In the genomic region with DNA sequence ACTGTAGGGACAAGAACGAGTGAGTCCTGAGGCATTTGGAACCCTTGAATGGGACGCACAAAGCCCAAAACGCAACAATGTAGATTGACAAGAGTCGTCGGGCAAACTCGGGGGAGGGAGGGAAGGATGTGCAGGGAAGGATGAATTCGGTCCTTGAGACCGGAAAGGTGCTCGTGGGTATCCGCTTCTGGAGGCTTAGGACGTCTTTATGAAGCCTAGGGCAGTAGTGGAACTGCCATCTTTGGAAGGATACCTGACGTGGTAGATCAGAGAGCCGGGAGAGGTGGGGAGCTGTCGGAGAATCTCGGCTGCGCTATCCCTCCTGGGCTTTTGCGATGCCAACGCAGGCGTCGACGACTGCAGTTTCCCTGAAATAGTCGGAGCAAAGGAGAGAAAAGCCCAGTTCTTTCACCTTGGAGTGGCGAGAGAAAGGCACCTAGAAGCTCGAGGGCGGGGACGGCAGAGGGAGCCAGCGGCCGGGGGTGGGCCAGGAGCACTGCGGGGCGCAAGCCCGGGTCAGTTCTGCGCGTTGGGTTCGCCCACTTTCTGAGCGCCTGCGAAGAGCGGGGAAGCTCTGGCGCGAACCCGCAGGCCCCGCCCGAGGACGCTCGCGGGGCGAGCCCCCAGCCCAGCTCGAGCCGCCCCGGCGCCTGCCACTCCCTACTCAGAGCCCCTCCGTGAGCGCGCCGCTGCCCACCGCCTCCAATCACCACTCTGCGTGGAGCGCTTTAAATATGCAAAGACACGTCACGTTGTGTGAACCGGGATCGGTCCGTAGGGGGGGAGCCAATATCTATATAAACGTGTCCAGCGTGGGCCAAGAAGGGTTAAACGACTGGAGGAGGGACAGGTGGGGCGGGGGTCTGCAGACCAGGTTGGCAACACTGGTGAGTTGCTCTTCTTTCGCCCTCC, we compare ENCODE assay signal across 1 cellular context.
TF ChIP-seq lines count a peak whose summit lies in the region.

A gene with protein sequence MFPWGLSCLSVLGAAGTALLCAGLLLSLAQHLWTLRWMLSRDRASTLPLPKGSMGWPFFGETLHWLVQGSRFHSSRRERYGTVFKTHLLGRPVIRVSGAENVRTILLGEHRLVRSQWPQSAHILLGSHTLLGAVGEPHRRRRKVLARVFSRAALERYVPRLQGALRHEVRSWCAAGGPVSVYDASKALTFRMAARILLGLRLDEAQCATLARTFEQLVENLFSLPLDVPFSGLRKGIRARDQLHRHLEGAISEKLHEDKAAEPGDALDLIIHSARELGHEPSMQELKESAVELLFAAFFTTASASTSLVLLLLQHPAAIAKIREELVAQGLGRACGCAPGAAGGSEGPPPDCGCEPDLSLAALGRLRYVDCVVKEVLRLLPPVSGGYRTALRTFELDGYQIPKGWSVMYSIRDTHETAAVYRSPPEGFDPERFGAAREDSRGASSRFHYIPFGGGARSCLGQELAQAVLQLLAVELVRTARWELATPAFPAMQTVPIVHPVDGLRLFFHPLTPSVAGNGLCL (plus strand): TSS at position 824 of the 912 bp plus-strand sequence. CDS start 466 bp downstream, outside the sequence.

TF ChIP-seq in K562, 482 proteins besides CTCF, POLR2A, EP300 and RAD21:
- TF ChIP-seq SP2 (IDR thresholded peaks at IDR 0.05; ENCODE audit: extremely low read depth, low read depth, low read length, poor library complexity, severe bottlenecking) (no peak), POLR2G (IDR thresholded peaks at IDR 0.05; ENCODE audit: low read depth, low read length) (0 out of 2 replicates have a peak, but pooled peaks have one; percentile 6), BCL6 (CRISPR knock-in tag; IDR thresholded peaks at IDR 0.05) (no peak), ZNF282 (CRISPR knock-in tag; IDR thresholded peaks at IDR 0.05) (no peak), GABPB1 (CRISPR knock-in tag; IDR thresholded peaks at IDR 0.05) (no peak), RBM22 (IDR thresholded peaks at IDR 0.05; ENCODE audit: low read depth, low read length, poor library complexity, severe bottlenecking) (peak; percentile 34), ZNF408 (CRISPR knock-in tag; IDR thresholded peaks at IDR 0.05; ENCODE audit: low read depth) (no peak)
